18 cellular contexts compared by ENCODE assay signal in genomic region chrX:136850441-136851175, GRCh38. TPM values are rescaled to one million over a fixed set of nuclear protein-coding genes. Genes with fewer than 3 reads are reported as not detected.
DNase-seq lines count a peak whose midpoint lies in the region; ATAC-seq and TF ChIP-seq lines count a peak whose summit lies in the region.
"Had no signal": no experiment of that assay in that cellular context is flagged by ENCODE, and none has a peak within 500 bp of the region (broad histone marks: within the 10 kb centered on the region; RNA-seq: fewer than 3 reads in every experiment).

No MANE protein-coding gene starts in this region.

- DNase-seq in Right ventricle myocardium inferior (ENCODE audit: missing footprints) (no peak), cardiac septum (ENCODE audit: low spot score) (no peak), SKM-1 (lab: John Stamatoyannopoulos, UW; ENCODE audit: unreplicated experiment) (peak; percentile 32), heart right ventricle (no peak), BE2C (no peak)
- DNase-seq in activated CD8-positive, alpha-beta memory T cell treated with anti-CD3 and anti-CD28 coated beads for 24 hours = no peak
- DNase-seq: activated CD8-positive, alpha-beta memory T cell treated with anti-CD3 and anti-CD28 coated beads, Interleukin-2, amount 50 U/mL, for 4 hours; activated naive CD8-positive, alpha-beta T cell treated with anti-CD3 and anti-CD28 coated beads, Interleukin-2, amount 10 ng/mL, durations not matched to agents 7 days and 5 days; cerebellar nuclear complex; erythroblast; HFFc6; NCI-H1436; NCI-H69; ovary; transverse colon had no signal

- peak; percentile 57 for ATAC-seq in Right ventricle myocardium inferior
- ATAC-seq in heart right ventricle = peak in 6 of 8 donors; percentile 39 to 78 (median 62)
- ATAC-seq in HG03039 (IDR thresholded peaks at IDR 0.05; ENCODE audit: unreplicated experiment) = no peak

- H3K9me3 ChIP-seq in heart right ventricle = no peaks in the 10 kb centered on the region
- no peaks in the 10 kb centered on the region for H3K9me3 ChIP-seq in subcutaneous abdominal adipose tissue (ENCODE audit: control insufficient read depth in 5 of 5, low read length in 5 of 5)
- no peaks in the 10 kb centered on the region for H3K9me3 ChIP-seq in BE2C
- H3K9me3 ChIP-seq: ovary, transverse colon had no signal

- TF ChIP-seq CTCF in heart right ventricle (IDR thresholded peaks at IDR 0.05) (no peak), BE2C (IDR thresholded peaks at IDR 0.05; ENCODE audit: low read depth, low read length) (no peak)

- H3K4me1 ChIP-seq in heart right ventricle (peaks cover 0 to 6% (median 0%) of the 10 kb centered on the region in 9 donors), subcutaneous abdominal adipose tissue (ENCODE audit: control insufficient read depth in 5 of 5, insufficient read depth in 5 of 5, low read length in 5 of 5) (peaks cover 0 to 7% (median 0%) of the 10 kb centered on the region in 5 donors), BE2C (no peaks in the 10 kb centered on the region)
- H3K4me1 ChIP-seq: transverse colon had no signal

- WGBS in heart right ventricle, 2 donors = 55 to 74% methylated on average over 9 of the region's 9 CpGs

- H3K27ac ChIP-seq in heart right ventricle = peak overlapping the region in 5 of 10 donors; percentile 17 to 56 (median 31)
- peak overlapping the region; percentile 57 for H3K27ac ChIP-seq in subcutaneous abdominal adipose tissue (ENCODE audit: low read depth, low read length)
- H3K27ac ChIP-seq: ovary, transverse colon, VCaP had no signal

- H3K36me3 ChIP-seq in heart right ventricle (peaks cover 0 to 68% (median 6%) of the 10 kb centered on the region in 9 donors), subcutaneous abdominal adipose tissue (ENCODE audit: control insufficient read depth in 5 of 5, insufficient read depth in 5 of 5, low read length in 5 of 5) (peaks cover 3 to 17% (median 11%) of the 10 kb centered on the region in 5 donors), BE2C (no peaks in the 10 kb centered on the region; the same call in 1 of the 2 replicates)
- H3K36me3 ChIP-seq: ovary, transverse colon had no signal

- H3K27me3 ChIP-seq in heart right ventricle (no peaks in the 10 kb centered on the region), subcutaneous abdominal adipose tissue (ENCODE audit: control insufficient read depth in 5 of 5, insufficient read depth in 4 of 5, low read length in 5 of 5) (no peaks in the 10 kb centered on the region), BE2C (no peaks in the 10 kb centered on the region)
- H3K27me3 ChIP-seq: ovary, transverse colon had no signal

- intact Hi-C loops in Right ventricle myocardium inferior (cut with DNase I) (no loop called here), cardiac septum (cut with DNase I) (no loop called here), heart right ventricle (cut with DNase I) (loop anchor here in 1 of 10 donors (10.0 kb wide), 1 partner anchor 86 kb away; no protein-coding TSS in a partner anchor)

- H3K4me3 ChIP-seq in heart right ventricle (no peak overlapping the region), subcutaneous abdominal adipose tissue (ENCODE audit: low read depth in 1 of 5, low read length in 5 of 5) (no peak overlapping the region), BE2C (ENCODE audit: low read depth, low read length) (no peak overlapping the region)
- H3K4me3 ChIP-seq: ovary, transverse colon had no signal

- no peak overlapping the region for H3K9ac ChIP-seq in subcutaneous abdominal adipose tissue (ENCODE audit: low read length in 5 of 5)

RNA-seq across cellular contexts. Expression of gene RBMX, which starts 29.9 kb away (rescaled TPM):
- total RNA-seq in Right ventricle myocardium inferior = 73.5 TPM
- total RNA-seq in cardiac septum = 92.7 TPM
- 100 to 1,000 TPM in 3 of 10 donors, 10 to 100 TPM in 7; 85.7 to 107 (median 91.0) TPM for total RNA-seq in heart right ventricle
- polyA plus RNA-seq in heart right ventricle = 10 to 100 TPM; 45.0 to 70.4 TPM
- 136 TPM for polyA plus RNA-seq in BE2C (2012; ENCODE audit: insufficient read depth, insufficient read length, low read depth)
